9 cellular contexts compared by ENCODE assay signal in genomic region chr19:49502866-49503581, GRCh38. TPM values are rescaled to one million over a fixed set of nuclear protein-coding genes. Genes with fewer than 3 reads are reported as not detected.
A peak's percentile ranks its signal among the peaks of the same experiment; 100 is the strongest.
DNase-seq lines count a peak whose midpoint lies in the region; ATAC-seq and TF ChIP-seq lines count a peak whose summit lies in the region.
"Had no signal": no experiment of that assay in that cellular context is flagged by ENCODE, and none has a peak within 500 bp of the region (broad histone marks: within the 10 kb centered on the region; RNA-seq: fewer than 3 reads in every experiment).

No MANE protein-coding gene starts in this region.

- intact Hi-C loops in Panc1 (cut with micrococcal nuclease; ENCODE audit: unreplicated experiment) = loop anchor here (2.0 kb wide), 1 partner anchor 44 kb away; no protein-coding TSS in a partner anchor

- H3K4me1 ChIP-seq in Panc1 (ENCODE audit: control insufficient read depth, insufficient read depth, low read length) (peaks cover 10% of the 10 kb centered on the region), adipocyte (ENCODE audit: control insufficient read depth, insufficient read depth, low read length) (peaks cover 44% of the 10 kb centered on the region)

- no peaks in the 10 kb centered on the region for H3K9me3 ChIP-seq in Panc1 (ENCODE audit: control insufficient read depth, insufficient read depth, low read depth, low read length)
- H3K9me3 ChIP-seq in adipocyte (ENCODE audit: control insufficient read depth, low read length) = no peaks in the 10 kb centered on the region

- CTCF ChIA-PET in Panc1 (lab: Charles Lee) = interaction anchor here (1.1 to 1.4 kb wide), 2 partner anchors 44 to 46 kb away, joined by 3 to 9 read pairs; no protein-coding TSS in a partner anchor

- H3K4me3 ChIP-seq in Panc1 (ENCODE audit: low read depth in 2 of 2, low read length in 2 of 2) (no peak overlapping the region), adipocyte (ENCODE audit: low read length) (no peak overlapping the region)
- H3K4me3 ChIP-seq: skin epidermis had no signal

- POLR2A ChIA-PET in Panc1 (lab: Charles Lee) = no interaction called here

- in situ Hi-C loops in Panc1 (cut with HindIII; ENCODE audit: low pct_unique_long_range_greater_than_20kb, low sequenced_read_pairs) = no loop called here

- peak overlapping the region; percentile 68 for H3K9ac ChIP-seq in adipocyte (ENCODE audit: low read length)

- DNase-seq in DMS153 treated with DMSO at 0.1 percent for 48 hours (lab: John Stamatoyannopoulos, UW; ENCODE audit: unreplicated experiment) (peak; percentile 52), Kasumi-1 (lab: John Stamatoyannopoulos, UW) (peak; percentile 57 to 75), Panc1 (ENCODE audit: low read depth, low spot score) (no peak), adipocyte (ENCODE audit: low read depth) (peak; percentile 95), hepatic stellate cell (ENCODE audit: low spot score) (peak; percentile 64)
- DNase-seq in stimulated activated CD4-positive, alpha-beta T cell treated with anti-CD3 and anti-CD28 coated beads, Interleukin-2, amount 100 ng/mL, for 24 hours = peak; percentile 40 to 50
- DNase-seq in NK-92 treated with Interleukin-12 subunit alpha and Interleukin-12 subunit beta, amount 100 ng/mL, for 24 hours (lab: John Stamatoyannopoulos, UW) = no peak

- H3K36me3 ChIP-seq in Panc1 (ENCODE audit: control insufficient read depth, insufficient read depth, low read length) = peaks cover 2% of the 10 kb centered on the region
- H3K36me3 ChIP-seq in adipocyte (ENCODE audit: control insufficient read depth, insufficient read depth, low read length, severe bottlenecking) = peaks cover 22% of the 10 kb centered on the region

- peak; percentile 61 for ATAC-seq in Panc1
- ATAC-seq in GM21423 (IDR thresholded peaks at IDR 0.05; ENCODE audit: unreplicated experiment) = no peak

- no TSS peak for BruUV-seq in Panc1 (replicated peaks; lab: Mats Ljungman, UMichigan)

- H3K27me3 ChIP-seq in Panc1 (ENCODE audit: control insufficient read depth, insufficient read depth, low read length) = no peaks in the 10 kb centered on the region
- no peaks in the 10 kb centered on the region for H3K27me3 ChIP-seq in adipocyte (replicated peaks; ENCODE audit: control insufficient read depth, insufficient read depth, low read length)

- peak; percentile 76 for TF ChIP-seq CTCF in Panc1 (IDR thresholded peaks at IDR 0.05)

- no peak overlapping the region for H3K27ac ChIP-seq in Panc1 (ENCODE audit: low read length)

RNA-seq across cellular contexts. Expression of gene RPS11, which starts 6.8 kb away (rescaled TPM):
- total RNA-seq in Panc1 (2021; ENCODE audit: unreplicated experiment) = 956 TPM
- 2,025 TPM for polyA plus RNA-seq in Panc1 (2012; ENCODE audit: insufficient read length)

RNA-seq across cellular contexts. Expression of gene FCGRT, which starts 9.4 kb away (rescaled TPM):
- 16.7 TPM for total RNA-seq in Panc1 (2021; ENCODE audit: unreplicated experiment)
- polyA plus RNA-seq in Panc1 (2012; ENCODE audit: insufficient read length) = 39.5 TPM

RNA-seq across cellular contexts. Expression of gene RPL13A, which starts 15.6 kb away (rescaled TPM):
- total RNA-seq in Panc1 (2021; ENCODE audit: unreplicated experiment) = 1,196 TPM
- polyA plus RNA-seq in Panc1 (2012; ENCODE audit: insufficient read length) = 1,501 TPM

RNA-seq across cellular contexts. Expression of gene RCN3, which starts 24.8 kb away (rescaled TPM):
- 3.0 TPM for total RNA-seq in Panc1 (2021; ENCODE audit: unreplicated experiment)
- polyA plus RNA-seq in Panc1 (2012; ENCODE audit: insufficient read length) = 16.3 TPM

RNA-seq across cellular contexts. Expression of gene FLT3LG, which starts 29.0 kb away (rescaled TPM):
- total RNA-seq in Panc1 (2021; ENCODE audit: unreplicated experiment) = 1.5 TPM
- polyA plus RNA-seq in Panc1 (2012; ENCODE audit: insufficient read length) = 2.9 TPM

Comparison
In these comparisons a context has a peak if more than half of its experiments do, and no peak if none do; other contexts are left out.
1. DNase-seq: peak in DMS153 treated with DMSO at 0.1 percent for 48 hours (single experiment), Kasumi-1 (2 of 2), adipocyte (single experiment), hepatic stellate cell (single experiment) and stimulated activated CD4-positive, alpha-beta T cell treated with anti-CD3 and anti-CD28 coated beads, Interleukin-2, amount 100 ng/mL, for 24 hours (2 of 2); none in Panc1 (single experiment) and NK-92 treated with Interleukin-12 subunit alpha and Interleukin-12 subunit beta, amount 100 ng/mL, for 24 hours (single experiment).